In genomic region chr7:134669845-134670373, GRCh38 we compare ENCODE assay signal across 7 cellular contexts. TPM values are rescaled to one million over a fixed set of nuclear protein-coding genes. Genes with fewer than 3 reads are reported as not detected.
DNase-seq lines count a peak whose midpoint lies in the region; ATAC-seq, FAIRE-seq and TF ChIP-seq lines count a peak whose summit lies in the region.

No MANE protein-coding gene starts in this region.

- H3K4me1 ChIP-seq in kidney (ENCODE audit: control insufficient read depth in 1 of 2, insufficient read depth in 1 of 2, low read depth in 1 of 2, low read length in 2 of 2) = peaks cover 5 to 6% of the 10 kb centered on the region in 2 donors
- H3K4me1 ChIP-seq in vagina = peaks cover 12% of the 10 kb centered on the region

- ATAC-seq in GM19397 (IDR thresholded peaks at IDR 0.05; ENCODE audit: unreplicated experiment) = peak; percentile 60

- peaks cover under 1 to 6% (median 1%) of the 10 kb centered on the region in 3 donors for H3K9me3 Mint-ChIP-seq in IgD-negative memory B cell
- H3K9me3 Mint-ChIP-seq in activated naive CD8-positive, alpha-beta T cell (ENCODE audit: low read depth) = peaks cover 7% of the 10 kb centered on the region

- no peaks in the 10 kb centered on the region for H3K27me3 Mint-ChIP-seq in IgD-negative memory B cell
- H3K27me3 Mint-ChIP-seq in activated naive CD8-positive, alpha-beta T cell = no peaks in the 10 kb centered on the region

- TF ChIP-seq CTCF in kidney (IDR thresholded peaks at IDR 0.05; ENCODE audit: borderline replicate concordance, extremely low read depth, insufficient read depth) = no peak
- no peak for TF ChIP-seq CTCF in vagina (IDR thresholded peaks at IDR 0.05)

- H3K9me3 ChIP-seq in kidney (ENCODE audit: control insufficient read depth in 1 of 2, low read length in 2 of 2) (peaks cover 0 to 6% of the 10 kb centered on the region in 2 donors), vagina (no peaks in the 10 kb centered on the region)

- H3K4me3 Mint-ChIP-seq in IgD-negative memory B cell = peak overlapping the region in 2 of 4 donors; percentile 0 to 15
- peak overlapping the region; percentile 82 for H3K4me3 Mint-ChIP-seq in activated naive CD8-positive, alpha-beta T cell

- no peaks in the 10 kb centered on the region for H3K27me3 ChIP-seq in vagina

- H3K4me3 ChIP-seq in kidney (ENCODE audit: low read length in 2 of 2) (peak overlapping the region in 1 of 2 donors; percentile 32), vagina (no peak overlapping the region)

- peak overlapping the region in 2 of 3 donors; percentile 44 to 83 for H3K27ac Mint-ChIP-seq in IgD-negative memory B cell
- H3K27ac Mint-ChIP-seq in activated naive CD8-positive, alpha-beta T cell = peak overlapping the region; percentile 98

- no peak for TF ChIP-seq POLR2A in vagina (IDR thresholded peaks at IDR 0.05)

- intact Hi-C loops in kidney (cut with DNase I) = no loop called here
- intact Hi-C loops in vagina (cut with DNase I) = no loop called here

- H3K27ac ChIP-seq in kidney (ENCODE audit: low read depth in 2 of 2, low read length in 2 of 2) (peak overlapping the region in 1 of 2 donors; percentile 15), vagina (no peak overlapping the region)

- peak overlapping the region in 1 of 2 donors; percentile 59 for H3K9ac ChIP-seq in kidney (ENCODE audit: low read length in 2 of 2)

- peaks cover 17% of the 10 kb centered on the region for H3K36me3 Mint-ChIP-seq in IgD-negative memory B cell
- peaks cover 21% of the 10 kb centered on the region for H3K36me3 Mint-ChIP-seq in activated naive CD8-positive, alpha-beta T cell

- DNase-seq in SW480 (ENCODE audit: low spot score) = peak; percentile 81
- DNase-seq in kidney = peak; percentile 82
- DNase-seq in stimulated activated CD8-positive, alpha-beta memory T cell treated with anti-CD3 and anti-CD28 coated beads, Interleukin-15, amount 100 ng/mL, for 48 hours (ENCODE audit: low read depth in 2 of 2) = peak; percentile 31 to 38
- no peak for DNase-seq in vagina (ENCODE audit: extremely low spot score in 2 of 2)

- no peak for FAIRE-seq in kidney (lab: Jason Lieb, UNC)

- H3K4me1 Mint-ChIP-seq in IgD-negative memory B cell = peaks cover 20 to 23% (median 20%) of the 10 kb centered on the region in 3 donors
- H3K4me1 Mint-ChIP-seq in activated naive CD8-positive, alpha-beta T cell (ENCODE audit: low read depth) = peaks cover 56% of the 10 kb centered on the region

- no peaks in the 10 kb centered on the region for H3K36me3 ChIP-seq in kidney (ENCODE audit: control insufficient read depth in 1 of 2, insufficient read depth in 2 of 2, low read length in 2 of 2)
- H3K36me3 ChIP-seq in vagina = peaks cover 0 to 7% of the 10 kb centered on the region in 2 donors

RNA-seq across cellular contexts. Expression of gene BPGM, which starts 23.3 kb away (rescaled TPM):
- polyA plus RNA-seq in IgD-negative memory B cell (21.4 TPM), kidney (ENCODE audit: insufficient read depth, low read depth, low replicate concordance) (53.5 TPM)
- total RNA-seq in kidney (21.2 TPM), vagina (9.1 TPM)

Comparison
In these comparisons a context has a peak if more than half of its experiments do, and no peak if none do; other contexts are left out.
1. DNase-seq: peak in SW480 (single experiment), kidney (single experiment) and stimulated activated CD8-positive, alpha-beta memory T cell treated with anti-CD3 and anti-CD28 coated beads, Interleukin-15, amount 100 ng/mL, for 48 hours (2 of 2); none in vagina (0 of 2).